Comparison of ENCODE assay signal across 28 cellular contexts in the genomic region with DNA sequence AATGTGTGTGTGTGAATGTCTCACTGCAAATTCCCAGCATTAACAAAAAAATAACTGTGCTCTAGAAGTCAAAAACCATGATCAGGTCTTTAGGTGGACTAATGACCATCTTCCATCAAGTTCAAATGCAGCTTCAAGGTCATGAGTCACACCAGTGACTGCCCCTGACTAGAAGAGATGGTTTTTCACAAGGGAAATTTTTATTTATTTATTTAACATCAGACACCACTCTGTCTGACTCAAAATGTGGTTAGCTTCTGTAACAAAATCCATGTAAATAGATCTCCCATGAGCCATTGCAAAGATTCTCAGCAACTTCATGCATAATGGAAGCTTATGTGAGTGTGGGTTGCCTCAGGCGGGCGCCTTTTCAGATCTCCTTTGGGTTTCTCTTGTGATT.
DNase-seq lines count a peak whose midpoint lies in the region; ATAC-seq, FAIRE-seq and TF ChIP-seq lines count a peak whose summit lies in the region.
"Had no signal": no experiment of that assay in that cellular context is flagged by ENCODE, and none has a peak within 500 bp of the region (broad histone marks: within the 10 kb centered on the region; RNA-seq: fewer than 3 reads in every experiment).

No MANE protein-coding gene starts in this region.

- no peak overlapping the region for H2AFZ ChIP-seq in astrocyte (ENCODE audit: low read depth, low read length)

- no peak overlapping the region for H3K4me2 ChIP-seq in astrocyte (ENCODE audit: low read length)

- ATAC-seq in HG02623 (IDR thresholded peaks at IDR 0.05; ENCODE audit: unreplicated experiment): no peak
- ATAC-seq: activated CD8-positive, alpha-beta memory T cell treated with anti-CD3 and anti-CD28 coated beads, Interleukin-2, amount 10 ng/mL, durations not matched to agents 7 days and 5 days; heart left ventricle; left colon; naive thymus-derived CD4-positive, alpha-beta T cell; Panc1; T-helper 17 cell had no signal

- DNase-seq in AG10803 (ENCODE audit: low read depth) (peak; percentile 49), HS-27A (ENCODE audit: low read depth) (peak; percentile 74), astrocyte (ENCODE audit: low read depth) (peak; percentile 56), iris pigment epithelial cell (ENCODE audit: low read depth) (peak; percentile 28), amniotic stem cell (lab: John Stamatoyannopoulos, UW) (no peak), CD1c-positive myeloid dendritic cell (ENCODE audit: extremely low spot score) (no peak), islet precursor cell (no peak)
- DNase-seq: activated CD4-positive, alpha-beta T cell treated with anti-CD3 and anti-CD28 coated beads, Interleukin-2, amount 10 ng/mL, durations not matched to agents 7 days and 5 days; activated CD8-positive, alpha-beta memory T cell treated with anti-CD3 and anti-CD28 coated beads, Interleukin-2, amount 10 ng/mL, durations not matched to agents 7 days and 5 days; activated naive CD8-positive, alpha-beta T cell treated with anti-CD3 and anti-CD28 coated beads for 36 hours; cortex of kidney; DMS153; heart left ventricle; Kasumi-1; left colon; mesendoderm; naive thymus-derived CD4-positive, alpha-beta T cell; NCI-H1105 treated with DMSO at 0.1 percent for 48 hours; NCI-H510A; T-helper 17 cell; trophoblast cell had no signal

- no peak overlapping the region for H3K9ac ChIP-seq in astrocyte (ENCODE audit: low read length)

- H3K4me3 ChIP-seq in AG10803 (ENCODE audit: low read length): no peak overlapping the region
- no peak overlapping the region for H3K4me3 ChIP-seq in astrocyte (ENCODE audit: insufficient read depth, low read depth, low read length)
- H3K4me3 ChIP-seq: heart left ventricle, right atrium auricular region, SJSA1 had no signal

- H3K27me3 ChIP-seq in astrocyte (ENCODE audit: insufficient read depth, low read length): no peaks in the 10 kb centered on the region
- H3K27me3 ChIP-seq: heart left ventricle, right atrium auricular region, SJSA1 had no signal

- TF ChIP-seq CTCF in AG10803 (conservative IDR thresholded peaks at IDR 0.05; ENCODE audit: low read length) (no peak), astrocyte (IDR thresholded peaks at IDR 0.05; ENCODE audit: insufficient read depth, low read depth, low read length) (no peak)

- H3K9me3 ChIP-seq in astrocyte (ENCODE audit: insufficient read depth, low read depth, low read length): no peaks in the 10 kb centered on the region
- H3K9me3 ChIP-seq: heart left ventricle, right atrium auricular region, SJSA1 had no signal

- H3K36me3 Mint-ChIP-seq in astrocyte (ENCODE audit: low read depth, unreplicated experiment): no peaks in the 10 kb centered on the region
- H3K36me3 Mint-ChIP-seq: activated CD8-positive, alpha-beta memory T cell treated with anti-CD3 and anti-CD28 coated beads, Interleukin-2, amount 10 ng/mL, durations not matched to agents 7 days and 5 days; activated naive CD8-positive, alpha-beta T cell treated with anti-CD3 and anti-CD28 coated beads for 36 hours; naive thymus-derived CD4-positive, alpha-beta T cell had no signal

- peaks cover 9% of the 10 kb centered on the region for H3K4me1 ChIP-seq in astrocyte (ENCODE audit: insufficient read depth, low read length)
- H3K4me1 ChIP-seq: heart left ventricle, right atrium auricular region, SJSA1 had no signal

- H3K79me2 ChIP-seq in astrocyte (ENCODE audit: insufficient read depth, low read length): no peaks in the 10 kb centered on the region

- no peak overlapping the region for H3K4me3 Mint-ChIP-seq in astrocyte (ENCODE audit: unreplicated experiment)
- H3K4me3 Mint-ChIP-seq: activated CD4-positive, alpha-beta T cell treated with anti-CD3 and anti-CD28 coated beads, Interleukin-2, amount 10 ng/mL, durations not matched to agents 7 days and 5 days; activated CD8-positive, alpha-beta memory T cell treated with anti-CD3 and anti-CD28 coated beads, Interleukin-2, amount 10 ng/mL, durations not matched to agents 7 days and 5 days; activated naive CD8-positive, alpha-beta T cell treated with anti-CD3 and anti-CD28 coated beads for 36 hours; naive thymus-derived CD4-positive, alpha-beta T cell; T-helper 17 cell had no signal

- H3K27me3 Mint-ChIP-seq in astrocyte (ENCODE audit: low read depth, unreplicated experiment): no peaks in the 10 kb centered on the region
- H3K27me3 Mint-ChIP-seq: activated CD4-positive, alpha-beta T cell treated with anti-CD3 and anti-CD28 coated beads, Interleukin-2, amount 10 ng/mL, durations not matched to agents 7 days and 5 days; activated CD8-positive, alpha-beta memory T cell treated with anti-CD3 and anti-CD28 coated beads, Interleukin-2, amount 10 ng/mL, durations not matched to agents 7 days and 5 days; activated naive CD8-positive, alpha-beta T cell treated with anti-CD3 and anti-CD28 coated beads for 36 hours; T-helper 17 cell had no signal

- no peaks in the 10 kb centered on the region for H3K36me3 ChIP-seq in astrocyte (ENCODE audit: insufficient read depth, low read length)
- H3K36me3 ChIP-seq: heart left ventricle, right atrium auricular region, SJSA1 had no signal

- no peaks in the 10 kb centered on the region for H3K9me3 Mint-ChIP-seq in astrocyte (ENCODE audit: unreplicated experiment)
- H3K9me3 Mint-ChIP-seq: activated CD4-positive, alpha-beta T cell treated with anti-CD3 and anti-CD28 coated beads, Interleukin-2, amount 10 ng/mL, durations not matched to agents 7 days and 5 days; activated naive CD8-positive, alpha-beta T cell treated with anti-CD3 and anti-CD28 coated beads for 36 hours had no signal

- H4K20me1 ChIP-seq in astrocyte (ENCODE audit: insufficient read depth, low read length): no peaks in the 10 kb centered on the region

- H3K27ac Mint-ChIP-seq in astrocyte (ENCODE audit: unreplicated experiment): peak overlapping the region; percentile 93
- H3K27ac Mint-ChIP-seq: activated CD4-positive, alpha-beta T cell treated with anti-CD3 and anti-CD28 coated beads, Interleukin-2, amount 10 ng/mL, durations not matched to agents 7 days and 5 days; activated CD8-positive, alpha-beta memory T cell treated with anti-CD3 and anti-CD28 coated beads, Interleukin-2, amount 10 ng/mL, durations not matched to agents 7 days and 5 days; activated naive CD8-positive, alpha-beta T cell treated with anti-CD3 and anti-CD28 coated beads for 36 hours; naive thymus-derived CD4-positive, alpha-beta T cell; T-helper 17 cell had no signal

- H3K4me1 Mint-ChIP-seq in astrocyte (ENCODE audit: low read depth, unreplicated experiment): peaks cover 43% of the 10 kb centered on the region
- H3K4me1 Mint-ChIP-seq: activated CD4-positive, alpha-beta T cell treated with anti-CD3 and anti-CD28 coated beads, Interleukin-2, amount 10 ng/mL, durations not matched to agents 7 days and 5 days; activated CD8-positive, alpha-beta memory T cell treated with anti-CD3 and anti-CD28 coated beads, Interleukin-2, amount 10 ng/mL, durations not matched to agents 7 days and 5 days; activated naive CD8-positive, alpha-beta T cell treated with anti-CD3 and anti-CD28 coated beads for 36 hours; T-helper 17 cell had no signal

- no peak overlapping the region for H3K27ac ChIP-seq in astrocyte (ENCODE audit: low read depth, low read length)
- H3K27ac ChIP-seq: C4-2B, heart left ventricle, right atrium auricular region, SJSA1, VCaP had no signal

- peak; percentile 52 for FAIRE-seq in astrocyte (lab: Jason Lieb, UNC)
- FAIRE-seq: GM12891 had no signal

Comparison
In these comparisons a context has a peak if more than half of its experiments do, and no peak if none do; other contexts are left out.
1. DNase-seq: peak in AG10803 (single experiment), HS-27A (single experiment), astrocyte (single experiment) and iris pigment epithelial cell (single experiment); none in amniotic stem cell (single experiment), CD1c-positive myeloid dendritic cell (single experiment) and islet precursor cell (single experiment).